Comparison of ENCODE assay signal across 7 cellular contexts in the genomic region with DNA sequence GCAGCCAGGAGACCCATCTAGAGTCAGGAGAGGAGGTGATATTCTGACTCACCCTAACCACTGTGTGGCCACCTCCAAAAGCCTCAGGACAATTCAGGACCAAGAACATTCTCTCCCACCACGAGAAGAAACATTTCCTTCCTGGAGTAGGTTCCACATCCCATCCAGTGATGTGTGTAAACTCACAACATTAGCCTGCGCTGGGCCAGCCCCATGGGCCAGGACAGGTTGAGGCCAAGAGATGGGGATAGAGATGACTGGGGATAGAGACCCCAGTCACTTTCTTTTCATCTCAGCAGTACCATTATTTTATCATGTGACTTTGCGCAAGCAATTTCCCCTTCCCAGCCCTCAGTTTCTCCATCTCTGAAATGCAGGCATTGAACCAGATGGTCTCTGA.
"Had no signal": no experiment of that assay in that cellular context is flagged by ENCODE, and none has a peak within 500 bp of the region (broad histone marks: within the 10 kb centered on the region; RNA-seq: fewer than 3 reads in every experiment).

No MANE protein-coding gene starts in this region.

- H3K27ac ChIP-seq: HL-60, KMS-11 had no signal

- H3K4me3 ChIP-seq: K562 had no signal

- ATAC-seq: HepG2, K562 had no signal

- DNase-seq: IMR-90, KBM-7, KG1 had no signal

- FAIRE-seq: HepG2, K562 had no signal
